8 cellular contexts compared by ENCODE assay signal in the genomic region with DNA sequence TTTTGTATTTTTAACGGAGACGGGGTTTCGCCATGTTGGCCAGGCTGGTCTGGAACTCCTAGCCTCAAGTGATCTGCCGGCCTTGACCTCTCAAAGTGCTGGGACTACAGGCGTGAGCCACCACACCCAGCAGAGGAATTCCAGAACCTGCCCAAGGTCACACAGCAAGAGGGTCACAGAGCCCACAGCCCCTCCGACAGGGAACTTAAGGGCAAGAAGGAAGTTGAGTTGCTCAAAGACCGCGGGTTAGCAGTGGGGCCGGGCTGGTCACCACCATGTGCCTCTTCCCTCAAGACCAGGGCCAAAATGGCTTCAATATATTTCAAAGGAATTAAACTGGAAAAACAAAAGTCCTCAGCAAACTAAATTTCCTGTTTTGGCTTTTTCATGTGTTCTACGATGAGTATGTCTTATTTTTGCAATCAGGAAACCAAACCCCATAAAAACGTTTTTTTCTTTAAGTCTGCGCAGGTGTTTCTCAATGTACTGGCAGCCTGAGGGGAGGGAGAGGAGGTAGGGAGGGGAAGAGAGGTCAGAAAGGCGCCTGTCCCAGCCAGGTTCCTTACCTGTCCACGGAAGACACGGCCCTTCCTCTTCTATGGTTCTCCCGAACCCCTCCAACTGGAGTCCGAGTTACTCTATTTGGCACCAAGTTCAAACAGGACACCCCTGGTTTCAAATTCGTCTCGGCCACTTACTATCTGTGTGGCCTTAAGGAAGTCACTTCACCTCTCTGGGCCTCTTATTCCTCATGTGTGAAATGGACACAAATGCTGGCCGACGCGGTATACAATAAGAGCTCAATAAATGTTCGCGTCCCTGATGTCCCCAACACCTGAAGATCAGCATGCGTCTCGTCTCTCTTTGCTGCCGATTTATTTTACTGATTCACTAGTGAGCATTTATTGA. TPM values are rescaled to one million over a fixed set of nuclear protein-coding genes. Genes with fewer than 3 reads are reported as not detected.
DNase-seq lines count a peak whose midpoint lies in the region; ATAC-seq, FAIRE-seq and TF ChIP-seq lines count a peak whose summit lies in the region.

No MANE protein-coding gene starts in this region.

- H3K4me3 ChIP-seq in A549 = peak overlapping the region; percentile 49
- peak overlapping the region; percentile 69 for H3K4me3 ChIP-seq in LNCaP clone FGC (ENCODE audit: low read depth, low read length)
- peak overlapping the region; percentile 67 for H3K4me3 ChIP-seq in astrocyte of the spinal cord (ENCODE audit: low read depth, low read length)
- H3K4me3 ChIP-seq in kidney (ENCODE audit: low read length in 2 of 2) = peak overlapping the region; percentile 95 to 98

- intact Hi-C loops in kidney (cut with DNase I) = no loop called here

- WGBS in A549 (ENCODE audit: missing lambda C conversion rate) = 49% methylated on average over 27 of the region's 27 CpGs

- H3K27ac ChIP-seq in A549 = peak overlapping the region; percentile 57 to 89
- peak overlapping the region; percentile 32 to 63 for H3K27ac ChIP-seq in kidney (ENCODE audit: low read depth in 2 of 2, low read length in 2 of 2)

- no peak for TF ChIP-seq EP300 in A549 (IDR thresholded peaks at IDR 0.05)

- no peak for DNase-seq in A549 (ENCODE audit: low read depth in 1 of 2, low spot score in 1 of 2)
- no peak for DNase-seq in LNCaP clone FGC (ENCODE audit: low read depth)
- DNase-seq in astrocyte of the spinal cord (ENCODE audit: low read depth, low spot score) = no peak
- DNase-seq in kidney = peak; percentile 79
- no peak for DNase-seq in stimulated activated naive CD8-positive, alpha-beta T cell treated with anti-CD3 and anti-CD28 coated beads, Interleukin-15, Interleukin-2, amounts not matched to agents 100 U/mL and 50 U/mL, for 24 hours
- DNase-seq in germinal center (ENCODE audit: low spot score) = no peak

- FAIRE-seq in A549 (lab: Jason Lieb, UNC) = no peak
- FAIRE-seq in kidney (lab: Jason Lieb, UNC) = no peak

- H3K36me3 ChIP-seq in kidney (ENCODE audit: control insufficient read depth in 1 of 2, insufficient read depth in 2 of 2, low read length in 2 of 2) = peaks cover 0 to 15% of the 10 kb centered on the region in 2 donors

- H3K4me1 ChIP-seq in A549 (peaks cover 9% of the 10 kb centered on the region), kidney (ENCODE audit: control insufficient read depth in 1 of 2, insufficient read depth in 1 of 2, low read depth in 1 of 2, low read length in 2 of 2) (peaks cover 7% of the 10 kb centered on the region in 2 donors)

- in situ Hi-C loops in astrocyte of the spinal cord (cut with HindIII; ENCODE audit: low sequenced_read_pairs) = no loop called here

- H3K9ac ChIP-seq in kidney (ENCODE audit: low read length in 2 of 2) = peak overlapping the region; percentile 80 to 87

- no peak for TF ChIP-seq RAD21 in A549 (conservative IDR thresholded peaks at IDR 0.05 in 1 of 2, IDR thresholded peaks at IDR 0.05 in 1 of 2)

- no peak for TF ChIP-seq CTCF in A549 (IDR thresholded peaks at IDR 0.05)
- TF ChIP-seq CTCF in LNCaP clone FGC (IDR thresholded peaks at IDR 0.05; ENCODE audit: control insufficient read depth, extremely low read depth, insufficient read depth) = no peak
- no peak for TF ChIP-seq CTCF in astrocyte of the spinal cord (IDR thresholded peaks at IDR 0.05; ENCODE audit: low read depth, low read length)
- no peak for TF ChIP-seq CTCF in kidney (IDR thresholded peaks at IDR 0.05; ENCODE audit: borderline replicate concordance, extremely low read depth, insufficient read depth)

- POLR2A ChIA-PET in A549 (lab: Yijun Ruan, JAX) = interaction anchor here (0.6 to 1.9 kb wide), 8 partner anchors 22 to 439 kb away, joined by 3 to 11 read pairs (median 3); a partner anchor contains a TSS

- TF ChIP-seq POLR2A in A549 (IDR thresholded peaks at IDR 0.05; ENCODE audit: low read length) = no peak

- H3K9me3 ChIP-seq in A549 (no peaks in the 10 kb centered on the region), kidney (ENCODE audit: control insufficient read depth in 1 of 2, low read length in 2 of 2) (no peaks in the 10 kb centered on the region)

- peak in 1 of 2 experiments; percentile 8; a peak in 1 of 6 replicates for ATAC-seq in A549
- peak; percentile 1 for ATAC-seq in GM19463 (IDR thresholded peaks at IDR 0.05; ENCODE audit: unreplicated experiment)
- ATAC-seq in stimulated activated naive CD8-positive, alpha-beta T cell treated with anti-CD3 and anti-CD28 coated beads, Interleukin-15, Interleukin-2, amounts not matched to agents 100 U/mL and 50 U/mL, for 24 hours = peak; percentile 4
- ATAC-seq in GM18861 (IDR thresholded peaks at IDR 0.05; ENCODE audit: unreplicated experiment) = no peak

- peak overlapping the region; percentile 92 for H3K4me2 ChIP-seq in A549

- CTCF ChIA-PET in A549 (lab: Yijun Ruan, JAX) = interaction anchor here (0.7 to 2.3 kb wide), 3 partner anchors 21 to 159 kb away, joined by 3 to 10 read pairs (median 3); no protein-coding TSS in a partner anchor

TF ChIP-seq in A549, 52 proteins besides CTCF, POLR2A, EP300 and RAD21:
- TF ChIP-seq KDM5A (IDR thresholded peaks at IDR 0.05) = no peak
- no peak for TF ChIP-seq CEBPB (IDR thresholded peaks at IDR 0.05)
- no peak for TF ChIP-seq ZSCAN20 (CRISPR knock-in tag; IDR thresholded peaks at IDR 0.05)
- TF ChIP-seq JUN (IDR thresholded peaks at IDR 0.05) = no peak
- no peak for TF ChIP-seq CHD4 (IDR thresholded peaks at IDR 0.05; ENCODE audit: borderline replicate concordance)
- no peak for TF ChIP-seq PHF8 (IDR thresholded peaks at IDR 0.05; ENCODE audit: borderline replicate concordance, low read depth)
- no peak for TF ChIP-seq RCOR1 (IDR thresholded peaks at IDR 0.05; ENCODE audit: low read depth, low read length)
- no peak for TF ChIP-seq HEYL (CRISPR knock-in tag; IDR thresholded peaks at IDR 0.05)
- no peak for TF ChIP-seq SMC3 (IDR thresholded peaks at IDR 0.05)
- TF ChIP-seq, protein P1, sequence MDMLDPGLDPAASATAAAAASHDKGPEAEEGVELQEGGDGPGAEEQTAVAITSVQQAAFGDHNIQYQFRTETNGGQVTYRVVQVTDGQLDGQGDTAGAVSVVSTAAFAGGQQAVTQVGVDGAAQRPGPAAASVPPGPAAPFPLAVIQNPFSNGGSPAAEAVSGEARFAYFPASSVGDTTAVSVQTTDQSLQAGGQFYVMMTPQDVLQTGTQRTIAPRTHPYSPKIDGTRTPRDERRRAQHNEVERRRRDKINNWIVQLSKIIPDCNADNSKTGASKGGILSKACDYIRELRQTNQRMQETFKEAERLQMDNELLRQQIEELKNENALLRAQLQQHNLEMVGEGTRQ (IDR thresholded peaks at IDR 0.05) = no peak
- no peak for TF ChIP-seq ESRRA (IDR thresholded peaks at IDR 0.05; ENCODE audit: borderline replicate concordance, low read length)
- TF ChIP-seq NFE2L2 (conservative IDR thresholded peaks at IDR 0.05; ENCODE audit: low read length) = no peak
- TF ChIP-seq HDAC2 (IDR thresholded peaks at IDR 0.05) = no peak
- TF ChIP-seq, protein P2, sequence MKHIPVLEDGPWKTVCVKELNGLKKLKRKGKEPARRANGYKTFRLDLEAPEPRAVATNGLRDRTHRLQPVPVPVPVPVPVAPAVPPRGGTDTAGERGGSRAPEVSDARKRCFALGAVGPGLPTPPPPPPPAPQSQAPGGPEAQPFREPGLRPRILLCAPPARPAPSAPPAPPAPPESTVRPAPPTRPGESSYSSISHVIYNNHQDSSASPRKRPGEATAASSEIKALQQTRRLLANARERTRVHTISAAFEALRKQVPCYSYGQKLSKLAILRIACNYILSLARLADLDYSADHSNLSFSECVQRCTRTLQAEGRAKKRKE (CRISPR knock-in tag; IDR thresholded peaks at IDR 0.05; ENCODE audit: low read depth) = no peak

RNA-seq across cellular contexts. Expression of a gene that starts 0.8 kb away (rescaled TPM):
- polyA plus RNA-seq in A549 (2011; rRNA removed) = 11.0 and 14.4 TPM in 2 replicates
- polyA plus RNA-seq in A549 (2012; cell fraction: cytosol; rRNA removed) = 11.0 and 12.7 TPM in 2 replicates
- polyA plus RNA-seq in A549 (2012; cell fraction: nucleus; rRNA removed) = 39.8 and 45.7 TPM in 2 replicates
- polyA plus RNA-seq in A549 (2017; fragmentation: RNase III; extraction: RNeasy Plus Mini Kit Qiagen cat#74134 plus additional on column Dnase treatment) = 9.7 to 12.2 TPM (median 11.3 TPM) in 3 replicates
- polyA minus RNA-seq in A549 (2011; rRNA and poly(A)+ RNA removed) = 13.3 and 19.5 TPM in 2 replicates
- total RNA-seq in kidney = 61.5 TPM
- 18.6 TPM for polyA plus RNA-seq in kidney (ENCODE audit: insufficient read depth, low read depth, low replicate concordance)

RNA-seq across cellular contexts. Expression of a gene that starts 24.3 kb away (rescaled TPM):
- polyA plus RNA-seq in A549 (2011; rRNA removed) = 13.2 and 22.3 TPM in 2 replicates
- 12.5 and 21.2 TPM in 2 replicates for polyA plus RNA-seq in A549 (2012; cell fraction: cytosol; rRNA removed)
- 30.6 and 31.6 TPM in 2 replicates for polyA plus RNA-seq in A549 (2012; cell fraction: nucleus; rRNA removed)
- polyA plus RNA-seq in A549 (2017; fragmentation: RNase III; extraction: RNeasy Plus Mini Kit Qiagen cat#74134 plus additional on column Dnase treatment) = 21.9 to 25.9 TPM (median 25.8 TPM) in 3 replicates
- 32.2 and 32.4 TPM in 2 replicates for polyA minus RNA-seq in A549 (2011; rRNA and poly(A)+ RNA removed)
- total RNA-seq in kidney = 37.9 TPM
- 12.1 TPM for polyA plus RNA-seq in kidney (ENCODE audit: insufficient read depth, low read depth, low replicate concordance)
